Comparison of ENCODE assay signal across 12 cellular contexts in genomic region chr13:110251227-110251791, GRCh38. TPM values are rescaled to one million over a fixed set of nuclear protein-coding genes. Genes with fewer than 3 reads are reported as not detected.
DNase-seq lines count a peak whose midpoint lies in the region; ATAC-seq and TF ChIP-seq lines count a peak whose summit lies in the region.
"Had no signal": no experiment of that assay in that cellular context is flagged by ENCODE, and none has a peak within 500 bp of the region (broad histone marks: within the 10 kb centered on the region; RNA-seq: fewer than 3 reads in every experiment).

No MANE protein-coding gene starts in this region.

- peaks cover 6% of the 10 kb centered on the region for H3K79me1 ChIP-seq in mesenchymal stem cell (replicated peaks; ENCODE audit: low read length, poor library complexity, severe bottlenecking)

- peaks cover 2% of the 10 kb centered on the region for H3K27me3 Mint-ChIP-seq in HFFc6 (ENCODE audit: insufficient read depth)
- H3K27me3 Mint-ChIP-seq in stimulated activated naive B cell treated with anti-CD40 and anti-IgM and Interleukin-4, amounts not matched to agents 10 μg/mL and 1 μg/mL and 100 μg/mL, for 72 hours: peaks cover 5 to 17% of the 10 kb centered on the region in 2 donors

- TF ChIP-seq CTCF in HFFc6 (IDR thresholded peaks at IDR 0.05) (no peak), breast epithelium (IDR thresholded peaks at IDR 0.05) (no peak)

- peak overlapping the region; percentile 76 to 89 for H3K27ac ChIP-seq in breast epithelium
- no peak overlapping the region for H3K27ac ChIP-seq in mesenchymal stem cell (ENCODE audit: low read length, poor library complexity, severe bottlenecking)

- H2BK5ac ChIP-seq in mesenchymal stem cell (ENCODE audit: low read depth, low read length, poor library complexity, severe bottlenecking): no peak overlapping the region

- H3K36me3 ChIP-seq in breast epithelium (no peaks in the 10 kb centered on the region), mesenchymal stem cell (ENCODE audit: control insufficient read depth in 1 of 2, insufficient read depth in 2 of 2, low read depth in 1 of 2, low read length in 2 of 2) (peaks cover 0 to 34% of the 10 kb centered on the region in 2 experiments)

- WGBS in mesenchymal stem cell: 93% methylated on average over 10 of the region's 10 CpGs

- H3K9me3 ChIP-seq in breast epithelium (no peaks in the 10 kb centered on the region), mesenchymal stem cell (ENCODE audit: control insufficient read depth, low read length) (no peaks in the 10 kb centered on the region)

- H2BK12ac ChIP-seq in mesenchymal stem cell (ENCODE audit: low read length in 2 of 2): peak overlapping the region; percentile 25 to 54

- H3K9me3 Mint-ChIP-seq in HFFc6: no peaks in the 10 kb centered on the region
- H3K9me3 Mint-ChIP-seq in stimulated activated naive B cell treated with anti-CD40 and anti-IgM and Interleukin-4, amounts not matched to agents 10 μg/mL and 1 μg/mL and 100 μg/mL, for 72 hours: peaks cover 3 to 9% of the 10 kb centered on the region in 2 donors

- H3K9ac ChIP-seq in mesenchymal stem cell (ENCODE audit: low read length): no peak overlapping the region

- H3K4me3 Mint-ChIP-seq in HFFc6: no peak overlapping the region
- H3K4me3 Mint-ChIP-seq in stimulated activated naive B cell treated with anti-CD40 and anti-IgM and Interleukin-4, amounts not matched to agents 10 μg/mL and 1 μg/mL and 100 μg/mL, for 72 hours: no peak overlapping the region
- H3K4me3 Mint-ChIP-seq: activated naive CD8-positive, alpha-beta T cell treated with anti-CD3 and anti-CD28 coated beads, Interleukin-2, amount 50 U/mL, for 24 hours had no signal

- ATAC-seq in stimulated activated naive B cell treated with anti-CD40 and anti-IgM and Interleukin-4, amounts not matched to agents 10 μg/mL and 1 μg/mL and 100 μg/mL, for 72 hours (replicated peaks): peak; percentile 70 to 93
- no peak for ATAC-seq in GM18907 (IDR thresholded peaks at IDR 0.05; ENCODE audit: unreplicated experiment)
- ATAC-seq: activated naive CD8-positive, alpha-beta T cell treated with anti-CD3 and anti-CD28 coated beads, Interleukin-2, amount 50 U/mL, for 24 hours had no signal

- peaks cover 74% of the 10 kb centered on the region for H3K4me1 Mint-ChIP-seq in HFFc6 (ENCODE audit: low read depth)
- H3K4me1 Mint-ChIP-seq in stimulated activated naive B cell treated with anti-CD40 and anti-IgM and Interleukin-4, amounts not matched to agents 10 μg/mL and 1 μg/mL and 100 μg/mL, for 72 hours: peaks cover 6 to 7% of the 10 kb centered on the region in 2 donors
- H3K4me1 Mint-ChIP-seq: activated naive CD8-positive, alpha-beta T cell treated with anti-CD3 and anti-CD28 coated beads, Interleukin-2, amount 50 U/mL, for 24 hours had no signal

- H2AFZ ChIP-seq in mesenchymal stem cell (ENCODE audit: low read depth, low read length): no peak overlapping the region
- H2AFZ ChIP-seq: hepatocyte had no signal

- no peak overlapping the region for H3K4me3 ChIP-seq in breast epithelium
- no peak overlapping the region for H3K4me3 ChIP-seq in mesenchymal stem cell (ENCODE audit: insufficient read depth in 1 of 2, low read depth in 1 of 2, low read length in 2 of 2)
- H3K4me3 ChIP-seq: hepatocyte had no signal

- intact Hi-C loops in breast epithelium (cut with DNase I; ENCODE audit: low total_unique reads): no loop called here

- H3K36me3 Mint-ChIP-seq in HFFc6 (ENCODE audit: low read depth): peaks cover 10% of the 10 kb centered on the region; the same call in 1 of the 2 replicates
- peaks cover 2 to 5% of the 10 kb centered on the region in 2 donors for H3K36me3 Mint-ChIP-seq in stimulated activated naive B cell treated with anti-CD40 and anti-IgM and Interleukin-4, amounts not matched to agents 10 μg/mL and 1 μg/mL and 100 μg/mL, for 72 hours

- peak overlapping the region; percentile 0 to 77 for H3K18ac ChIP-seq in mesenchymal stem cell (ENCODE audit: low read depth in 1 of 2, low read length in 2 of 2)

- TF ChIP-seq POLR2A in breast epithelium (IDR thresholded peaks at IDR 0.05): no peak

- H4K8ac ChIP-seq in mesenchymal stem cell (ENCODE audit: low read length): peak overlapping the region; percentile 21

- H3K4me1 ChIP-seq in breast epithelium: peaks cover 0 to 7% of the 10 kb centered on the region in 2 donors
- H3K4me1 ChIP-seq in mesenchymal stem cell (ENCODE audit: control insufficient read depth, insufficient read depth, low read depth, low read length): peaks cover 33% of the 10 kb centered on the region

- H3K4ac ChIP-seq in mesenchymal stem cell (ENCODE audit: low read depth in 1 of 2, low read length in 2 of 2): peak overlapping the region in 1 of 2 experiments; percentile 72

- H3K14ac ChIP-seq in mesenchymal stem cell (ENCODE audit: low read length in 2 of 2): no peak overlapping the region

- H3K27ac Mint-ChIP-seq in HFFc6: peak overlapping the region; percentile 90
- no peak overlapping the region for H3K27ac Mint-ChIP-seq in stimulated activated naive B cell treated with anti-CD40 and anti-IgM and Interleukin-4, amounts not matched to agents 10 μg/mL and 1 μg/mL and 100 μg/mL, for 72 hours
- H3K27ac Mint-ChIP-seq: activated naive CD8-positive, alpha-beta T cell treated with anti-CD3 and anti-CD28 coated beads, Interleukin-2, amount 50 U/mL, for 24 hours had no signal

- no peak overlapping the region for H2BK15ac ChIP-seq in mesenchymal stem cell (ENCODE audit: low read depth, poor library complexity, severe bottlenecking)

- H4K91ac ChIP-seq in mesenchymal stem cell (ENCODE audit: low read length): peak overlapping the region; percentile 93

- H2BK120ac ChIP-seq in mesenchymal stem cell (ENCODE audit: low read depth, low read length): peak overlapping the region; percentile 30

- no peak overlapping the region for H3K4me2 ChIP-seq in mesenchymal stem cell (ENCODE audit: low read length, poor library complexity, severe bottlenecking)
- H3K4me2 ChIP-seq: hepatocyte had no signal

- H3K23ac ChIP-seq in mesenchymal stem cell (ENCODE audit: low read length in 2 of 2): no peak overlapping the region

- no peak overlapping the region for H2AK5ac ChIP-seq in mesenchymal stem cell (ENCODE audit: low read length, severe bottlenecking)

- no peaks in the 10 kb centered on the region for H3K27me3 ChIP-seq in breast epithelium
- no peaks in the 10 kb centered on the region for H3K27me3 ChIP-seq in mesenchymal stem cell (ENCODE audit: control insufficient read depth in 1 of 2, insufficient read depth in 1 of 2, low read length in 2 of 2)
- H3K27me3 ChIP-seq: hepatocyte had no signal

- no peak for DNase-seq in HFFc6
- DNase-seq in breast epithelium (ENCODE audit: low spot score in 2 of 2): no peak
- DNase-seq in mesenchymal stem cell: no peak
- peak; percentile 13 for DNase-seq in stimulated activated naive B cell treated with anti-CD40 and anti-IgM and Interleukin-4, amounts not matched to agents 10 μg/mL and 1 μg/mL and 100 μg/mL, for 72 hours
- DNase-seq in DMS114 treated with DMSO at 0.1 percent for 48 hours (lab: John Stamatoyannopoulos, UW; ENCODE audit: unreplicated experiment): no peak
- no peak for DNase-seq in stimulated activated CD4-positive, alpha-beta T cell treated with anti-CD3 and anti-CD28 coated beads, Interleukin-2, amount 100 ng/mL, for 24 hours
- DNase-seq in anterior cingulate cortex (lab: John Stamatoyannopoulos, UW): no peak
- DNase-seq: activated naive CD8-positive, alpha-beta T cell treated with anti-CD3 and anti-CD28 coated beads, Interleukin-2, amount 50 U/mL, for 24 hours; KG1; NCI-H69 had no signal

RNA-seq across cellular contexts. Expression of gene COL4A1, which starts 55.6 kb away (rescaled TPM):
- total RNA-seq in HFFc6 (2021; fragmentation: NEBNext Ultra II Directional; extraction: Animal tissue kit (Norgen Biotek cat#: 25700)): 100 to 1,000 TPM; 137 to 328 (median 148) TPM
- total RNA-seq in breast epithelium: 1,000 to 10,000 TPM in 1 of 3 donors, 100 to 1,000 TPM in 2; 118 to 1,008 (median 370) TPM
- 2,271 TPM for polyA plus RNA-seq in mesenchymal stem cell (2013, experiment 1 of 2)
- polyA plus RNA-seq in mesenchymal stem cell (2013, experiment 2 of 2): 2,270 TPM

RNA-seq across cellular contexts. Expression of gene COL4A2, which starts 55.8 kb away (rescaled TPM):
- total RNA-seq in HFFc6 (2021; fragmentation: NEBNext Ultra II Directional; extraction: Animal tissue kit (Norgen Biotek cat#: 25700)): 100 to 1,000 TPM; 202 to 327 (median 217) TPM
- 100 to 1,000 TPM; 107 to 841 (median 307) TPM for total RNA-seq in breast epithelium
- 2,099 TPM for polyA plus RNA-seq in mesenchymal stem cell (2013, experiment 1 of 2)
- 2,053 TPM for polyA plus RNA-seq in mesenchymal stem cell (2013, experiment 2 of 2)
